Comparison of ENCODE assay signal across 8 cellular contexts in genomic region chr4:40227284-40227683, GRCh38. TPM values are rescaled to one million over a fixed set of nuclear protein-coding genes. Genes with fewer than 3 reads are reported as not detected.
DNase-seq lines count a peak whose midpoint lies in the region; ATAC-seq and TF ChIP-seq lines count a peak whose summit lies in the region.

No MANE protein-coding gene starts in this region.

- TF ChIP-seq EP300 in upper lobe of left lung (IDR thresholded peaks at IDR 0.05), result no peak

- H3K4me1 ChIP-seq in right atrium auricular region, result no peaks in the 10 kb centered on the region
- no peaks in the 10 kb centered on the region for H3K4me1 ChIP-seq in upper lobe of left lung

- H3K36me3 Mint-ChIP-seq in T-helper 2 cell treated with Interferon-gamma antibody and Interleukin-4, amounts not matched to agents 5 μg/mL and 100 μg/mL, for 36 hours (ENCODE audit: low read depth), result peaks cover 75% of the 10 kb centered on the region
- peaks cover 0 to 5% of the 10 kb centered on the region in 2 donors for H3K36me3 Mint-ChIP-seq in CD14-positive monocyte

- H3K27me3 ChIP-seq in right atrium auricular region (no peaks in the 10 kb centered on the region), upper lobe of left lung (no peaks in the 10 kb centered on the region)

- H3K9me3 ChIP-seq in right atrium auricular region, result peaks cover 0 to 8% of the 10 kb centered on the region in 2 donors
- no peaks in the 10 kb centered on the region for H3K9me3 ChIP-seq in upper lobe of left lung

- H3K27me3 Mint-ChIP-seq in T-helper 2 cell treated with Interferon-gamma antibody and Interleukin-4, amounts not matched to agents 5 μg/mL and 100 μg/mL, for 36 hours (ENCODE audit: low read depth), result no peaks in the 10 kb centered on the region
- H3K27me3 Mint-ChIP-seq in CD14-positive monocyte (ENCODE audit: low read depth in 3 of 3), result peaks cover 0 to 2% (median 0%) of the 10 kb centered on the region in 3 donors

- peak; percentile 51 for ATAC-seq in GM19025 (IDR thresholded peaks at IDR 0.05; ENCODE audit: low read depth, unreplicated experiment)
- peak; percentile 61 for ATAC-seq in HG02884 (IDR thresholded peaks at IDR 0.05; ENCODE audit: unreplicated experiment)
- no peak for ATAC-seq in upper lobe of left lung (ENCODE audit: low FRiP score in 2 of 2)

- H3K36me3 ChIP-seq in right atrium auricular region (no peaks in the 10 kb centered on the region), upper lobe of left lung (no peaks in the 10 kb centered on the region)

- H3K27ac Mint-ChIP-seq in T-helper 2 cell treated with Interferon-gamma antibody and Interleukin-4, amounts not matched to agents 5 μg/mL and 100 μg/mL, for 36 hours, result peak overlapping the region; percentile 90
- peak overlapping the region in 1 of 7 donors; percentile 22 for H3K27ac Mint-ChIP-seq in CD14-positive monocyte

- peak; percentile 83 for DNase-seq in T-helper 2 cell treated with Interferon-gamma antibody and Interleukin-4, amounts not matched to agents 5 μg/mL and 100 μg/mL, for 36 hours (ENCODE audit: low spot score)
- peak; percentile 81 for DNase-seq in stimulated activated CD4-positive, alpha-beta T cell treated with anti-CD3 and anti-CD28 coated beads, Interleukin-1b, Interleukin-23, amount 100 ng/mL, for 48 hours
- DNase-seq in KG1 (lab: John Stamatoyannopoulos, UW), result no peak
- no peak for DNase-seq in CD14-positive monocyte (ENCODE audit: low spot score)
- DNase-seq in right atrium auricular region (ENCODE audit: low spot score), result no peak
- no peak for DNase-seq in upper lobe of left lung

- H3K9me3 Mint-ChIP-seq in T-helper 2 cell treated with Interferon-gamma antibody and Interleukin-4, amounts not matched to agents 5 μg/mL and 100 μg/mL, for 36 hours, result no peaks in the 10 kb centered on the region
- H3K9me3 Mint-ChIP-seq in CD14-positive monocyte, result peaks cover 0 to 3% (median 0%) of the 10 kb centered on the region in 7 donors

- WGBS in upper lobe of left lung, 2 donors, result 36 to 42% methylated on average over 2 of the region's 2 CpGs

- TF ChIP-seq CTCF in CD14-positive monocyte (IDR thresholded peaks at IDR 0.05), result no peak
- no peak for TF ChIP-seq CTCF in right atrium auricular region (IDR thresholded peaks at IDR 0.05)
- no peak for TF ChIP-seq CTCF in upper lobe of left lung (IDR thresholded peaks at IDR 0.05)

- H3K4me3 Mint-ChIP-seq in T-helper 2 cell treated with Interferon-gamma antibody and Interleukin-4, amounts not matched to agents 5 μg/mL and 100 μg/mL, for 36 hours, result peak overlapping the region; percentile 79
- H3K4me3 Mint-ChIP-seq in CD14-positive monocyte, result no peak overlapping the region

- no peak for TF ChIP-seq POLR2A in upper lobe of left lung (IDR thresholded peaks at IDR 0.05)

- H3K4me1 Mint-ChIP-seq in T-helper 2 cell treated with Interferon-gamma antibody and Interleukin-4, amounts not matched to agents 5 μg/mL and 100 μg/mL, for 36 hours (ENCODE audit: low read depth), result peaks cover 63% of the 10 kb centered on the region
- peaks cover 27% of the 10 kb centered on the region for H3K4me1 Mint-ChIP-seq in CD14-positive monocyte

- H3K4me3 ChIP-seq in right atrium auricular region (no peak overlapping the region), upper lobe of left lung (no peak overlapping the region)

- intact Hi-C loops in CD14-positive monocyte (cut with micrococcal nuclease), result no loop called here

- H3K27ac ChIP-seq in right atrium auricular region (no peak overlapping the region), upper lobe of left lung (no peak overlapping the region)

RNA-seq across cellular contexts. Expression of gene RHOH, which starts 30.5 kb away (rescaled TPM):
- polyA plus RNA-seq in CD14-positive monocyte, result 1 to 10 TPM; 1.2 to 1.4 TPM
- 1 to 10 TPM in 1 of 2 donors, under 1 TPM in 1; 0.47 to 1.2 TPM for total RNA-seq in right atrium auricular region
- total RNA-seq in upper lobe of left lung, result 10 to 100 TPM in 3 of 6 donors, 1 to 10 TPM in 3; 5.5 to 19.9 (median 8.4) TPM

Comparison
In these comparisons a context has a peak if more than half of its experiments do, and no peak if none do; other contexts are left out.
1. ATAC-seq: peak in GM19025 (single experiment) and HG02884 (single experiment); none in upper lobe of left lung (0 of 2).
2. DNase-seq: peak in T-helper 2 cell treated with Interferon-gamma antibody and Interleukin-4, amounts not matched to agents 5 μg/mL and 100 μg/mL, for 36 hours (single experiment) and stimulated activated CD4-positive, alpha-beta T cell treated with anti-CD3 and anti-CD28 coated beads, Interleukin-1b, Interleukin-23, amount 100 ng/mL, for 48 hours (single experiment); none in KG1 (single experiment), CD14-positive monocyte (single experiment), right atrium auricular region (single experiment) and upper lobe of left lung (0 of 2).